ENCODE assay signal across 8 cellular contexts in the genomic region with DNA sequence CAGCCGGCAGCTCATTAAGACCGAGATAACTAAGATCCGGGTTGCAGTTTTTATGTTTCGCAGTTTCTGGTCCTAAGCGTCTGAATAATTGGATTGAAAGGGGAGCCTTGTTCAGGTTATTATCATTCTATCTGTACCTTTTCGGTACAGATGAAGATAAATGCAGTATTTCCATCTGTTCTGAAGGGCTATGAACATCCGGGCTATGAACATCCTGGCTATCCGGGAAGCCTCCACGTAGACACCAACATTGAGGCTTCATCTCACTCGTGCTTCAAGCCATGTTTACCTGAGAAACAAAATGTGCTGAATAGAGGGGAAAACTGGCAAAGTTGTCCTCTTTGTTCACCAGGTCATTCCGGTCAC. TPM values are rescaled to one million over a fixed set of nuclear protein-coding genes. Genes with fewer than 3 reads are reported as not detected.
DNase-seq lines count a peak whose midpoint lies in the region; ATAC-seq and TF ChIP-seq lines count a peak whose summit lies in the region.

No MANE protein-coding gene starts in this region.

- H3K4me3 Mint-ChIP-seq in WTC11, result peak overlapping the region; percentile 76

- H3K4me3 ChIP-seq in left ventricle myocardium inferior (peak overlapping the region; percentile 95), iPS-18c (ENCODE audit: insufficient read depth, low read depth, low read length) (peak overlapping the region; percentile 20; the same call in 1 of the 2 replicates), subcutaneous abdominal adipose tissue (ENCODE audit: low read depth in 1 of 5, low read length in 5 of 5) (peak overlapping the region; percentile 57 to 92 (median 88))

- no peaks in the 10 kb centered on the region for H3K36me3 ChIP-seq in left ventricle myocardium inferior
- no peaks in the 10 kb centered on the region for H3K36me3 ChIP-seq in subcutaneous abdominal adipose tissue (ENCODE audit: control insufficient read depth in 5 of 5, insufficient read depth in 5 of 5, low read length in 5 of 5)

- H3K9me3 ChIP-seq in left ventricle myocardium inferior (replicated peaks) (no peaks in the 10 kb centered on the region), iPS-18c (ENCODE audit: control insufficient read depth, insufficient read depth, low read length) (no peaks in the 10 kb centered on the region), subcutaneous abdominal adipose tissue (ENCODE audit: control insufficient read depth in 5 of 5, low read length in 5 of 5) (no peaks in the 10 kb centered on the region)

- POLR2A ChIA-PET in WTC11 (lab: Charles Lee), result interaction anchor here (1.5 kb wide), 1 partner anchor 193 kb away, joined by 4 read pairs; the partner anchor contains the start of gene ECT2L

- intact Hi-C loops in left ventricle myocardium inferior (cut with micrococcal nuclease), result loop anchor here (5.0 kb wide), 1 partner anchor 171 kb away; no protein-coding TSS in a partner anchor
- intact Hi-C loops in Right ventricle myocardium inferior (cut with DNase I), result loop anchor here (1.0 to 5.0 kb wide), 2 partner anchors 39 to 172 kb away; partner anchors contain the start of gene ABRACL

- H3K27ac ChIP-seq in left ventricle myocardium inferior (replicated peaks), result peak overlapping the region; percentile 93
- H3K27ac ChIP-seq in subcutaneous abdominal adipose tissue (ENCODE audit: low read depth, low read length), result peak overlapping the region; percentile 89

- H3K27me3 ChIP-seq in left ventricle myocardium inferior (ENCODE audit: low read depth) (no peaks in the 10 kb centered on the region), subcutaneous abdominal adipose tissue (ENCODE audit: control insufficient read depth in 5 of 5, insufficient read depth in 4 of 5, low read length in 5 of 5) (no peaks in the 10 kb centered on the region)

- no peak for DNase-seq in left ventricle myocardium inferior
- no peak for DNase-seq in Right ventricle myocardium inferior (ENCODE audit: missing footprints)
- DNase-seq in WTC11 (ENCODE audit: low spot score), result no peak
- DNase-seq in EL, result no peak
- no peak for DNase-seq in activated effector memory CD4-positive, alpha-beta T cell treated with Interleukin-2 at 50 U/mL for 16 hours

- no peaks in the 10 kb centered on the region for H3K9me3 Mint-ChIP-seq in WTC11

- CTCF ChIA-PET in WTC11 (lab: Charles Lee), result interaction anchor here (0.6 to 2.3 kb wide), 10 partner anchors 11 to 215 kb away, joined by 3 to 9 read pairs (median 4); partner anchors contain the start of gene CCDC28A

- H3K36me3 Mint-ChIP-seq in WTC11, result no peaks in the 10 kb centered on the region

- peak overlapping the region; percentile 34; the same call in 1 of the 2 replicates for H3K27ac Mint-ChIP-seq in WTC11

- peak overlapping the region in 4 of 5 donors; percentile 79 to 87 (median 82) for H3K9ac ChIP-seq in subcutaneous abdominal adipose tissue (ENCODE audit: low read length in 5 of 5)

- H3K4me1 ChIP-seq in left ventricle myocardium inferior, result peaks cover 53% of the 10 kb centered on the region
- peaks cover 0 to 25% (median 23%) of the 10 kb centered on the region in 5 donors for H3K4me1 ChIP-seq in subcutaneous abdominal adipose tissue (ENCODE audit: control insufficient read depth in 5 of 5, insufficient read depth in 5 of 5, low read length in 5 of 5)

- ATAC-seq in Right ventricle myocardium inferior, result no peak
- ATAC-seq in HG03159 (IDR thresholded peaks at IDR 0.05; ENCODE audit: unreplicated experiment), result peak; percentile 14
- ATAC-seq in WTC11, result peak; percentile 3

- TF ChIP-seq CTCF in left ventricle myocardium inferior (IDR thresholded peaks at IDR 0.05; ENCODE audit: borderline replicate concordance) (no peak), WTC11 (IDR thresholded peaks at IDR 0.05) (no peak)

- peaks cover 18% of the 10 kb centered on the region for H3K4me1 Mint-ChIP-seq in WTC11

- H3K27me3 Mint-ChIP-seq in WTC11 (ENCODE audit: low read depth), result no peaks in the 10 kb centered on the region

TF ChIP-seq in WTC11, 78 proteins besides CTCF, POLR2A, EP300 and RAD21:
- TF ChIP-seq ZNF512 (CRISPR knock-in tag; IDR thresholded peaks at IDR 0.05; ENCODE audit: borderline replicate concordance), result no peak
- no peak for TF ChIP-seq CREB1 (CRISPR knock-in tag; IDR thresholded peaks at IDR 0.05)
- TF ChIP-seq, protein P1, sequence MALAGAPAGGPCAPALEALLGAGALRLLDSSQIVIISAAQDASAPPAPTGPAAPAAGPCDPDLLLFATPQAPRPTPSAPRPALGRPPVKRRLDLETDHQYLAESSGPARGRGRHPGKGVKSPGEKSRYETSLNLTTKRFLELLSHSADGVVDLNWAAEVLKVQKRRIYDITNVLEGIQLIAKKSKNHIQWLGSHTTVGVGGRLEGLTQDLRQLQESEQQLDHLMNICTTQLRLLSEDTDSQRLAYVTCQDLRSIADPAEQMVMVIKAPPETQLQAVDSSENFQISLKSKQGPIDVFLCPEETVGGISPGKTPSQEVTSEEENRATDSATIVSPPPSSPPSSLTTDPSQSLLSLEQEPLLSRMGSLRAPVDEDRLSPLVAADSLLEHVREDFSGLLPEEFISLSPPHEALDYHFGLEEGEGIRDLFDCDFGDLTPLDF (CRISPR knock-in tag; IDR thresholded peaks at IDR 0.05), result no peak
- TF ChIP-seq ZMAT4 (CRISPR knock-in tag; IDR thresholded peaks at IDR 0.05), result no peak
- TF ChIP-seq NR1H2 (CRISPR knock-in tag; IDR thresholded peaks at IDR 0.05), result no peak
- no peak for TF ChIP-seq ESRRA (CRISPR knock-in tag; IDR thresholded peaks at IDR 0.05; ENCODE audit: borderline replicate concordance)
- no peak for TF ChIP-seq PREB (CRISPR knock-in tag; IDR thresholded peaks at IDR 0.05; ENCODE audit: borderline replicate concordance)
- no peak for TF ChIP-seq ZNF121 (CRISPR knock-in tag; IDR thresholded peaks at IDR 0.05)
- TF ChIP-seq, protein P2, sequence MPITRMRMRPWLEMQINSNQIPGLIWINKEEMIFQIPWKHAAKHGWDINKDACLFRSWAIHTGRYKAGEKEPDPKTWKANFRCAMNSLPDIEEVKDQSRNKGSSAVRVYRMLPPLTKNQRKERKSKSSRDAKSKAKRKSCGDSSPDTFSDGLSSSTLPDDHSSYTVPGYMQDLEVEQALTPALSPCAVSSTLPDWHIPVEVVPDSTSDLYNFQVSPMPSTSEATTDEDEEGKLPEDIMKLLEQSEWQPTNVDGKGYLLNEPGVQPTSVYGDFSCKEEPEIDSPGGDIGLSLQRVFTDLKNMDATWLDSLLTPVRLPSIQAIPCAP (CRISPR knock-in tag; IDR thresholded peaks at IDR 0.05), result no peak
- no peak for TF ChIP-seq NFYB (CRISPR knock-in tag; conservative IDR thresholded peaks at IDR 0.05; ENCODE audit: low read depth)
- TF ChIP-seq, protein P3, sequence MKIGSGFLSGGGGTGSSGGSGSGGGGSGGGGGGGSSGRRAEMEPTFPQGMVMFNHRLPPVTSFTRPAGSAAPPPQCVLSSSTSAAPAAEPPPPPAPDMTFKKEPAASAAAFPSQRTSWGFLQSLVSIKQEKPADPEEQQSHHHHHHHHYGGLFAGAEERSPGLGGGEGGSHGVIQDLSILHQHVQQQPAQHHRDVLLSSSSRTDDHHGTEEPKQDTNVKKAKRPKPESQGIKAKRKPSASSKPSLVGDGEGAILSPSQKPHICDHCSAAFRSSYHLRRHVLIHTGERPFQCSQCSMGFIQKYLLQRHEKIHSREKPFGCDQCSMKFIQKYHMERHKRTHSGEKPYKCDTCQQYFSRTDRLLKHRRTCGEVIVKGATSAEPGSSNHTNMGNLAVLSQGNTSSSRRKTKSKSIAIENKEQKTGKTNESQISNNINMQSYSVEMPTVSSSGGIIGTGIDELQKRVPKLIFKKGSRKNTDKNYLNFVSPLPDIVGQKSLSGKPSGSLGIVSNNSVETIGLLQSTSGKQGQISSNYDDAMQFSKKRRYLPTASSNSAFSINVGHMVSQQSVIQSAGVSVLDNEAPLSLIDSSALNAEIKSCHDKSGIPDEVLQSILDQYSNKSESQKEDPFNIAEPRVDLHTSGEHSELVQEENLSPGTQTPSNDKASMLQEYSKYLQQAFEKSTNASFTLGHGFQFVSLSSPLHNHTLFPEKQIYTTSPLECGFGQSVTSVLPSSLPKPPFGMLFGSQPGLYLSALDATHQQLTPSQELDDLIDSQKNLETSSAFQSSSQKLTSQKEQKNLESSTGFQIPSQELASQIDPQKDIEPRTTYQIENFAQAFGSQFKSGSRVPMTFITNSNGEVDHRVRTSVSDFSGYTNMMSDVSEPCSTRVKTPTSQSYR (CRISPR knock-in tag; IDR thresholded peaks at IDR 0.05), result no peak

RNA-seq across cellular contexts. Expression of gene REPS1, which starts 0.4 kb away (rescaled TPM):
- total RNA-seq in left ventricle myocardium inferior (30.6 TPM), Right ventricle myocardium inferior (31.1 TPM), WTC11 (2021) (51.0 to 55.1 TPM (median 54.6 TPM) in 3 replicates)

RNA-seq across cellular contexts. Expression of gene ABRACL, which starts 40.1 kb away (rescaled TPM):
- 4.3 TPM for total RNA-seq in left ventricle myocardium inferior
- total RNA-seq in Right ventricle myocardium inferior, result 7.9 TPM
- 111 to 117 TPM (median 116 TPM) in 3 replicates for total RNA-seq in WTC11 (2021)

Comparison
In these comparisons a context has a peak if more than half of its experiments do, and no peak if none do; other contexts are left out.
1. H3K4me3 ChIP-seq: peak in every context shown above with its lines; median percentile 95 in left ventricle myocardium inferior; 88 in subcutaneous abdominal adipose tissue; 20 in iPS-18c.
2. RNA of gene ABRACL, which starts 40.1 kb away (total RNA-seq): 111 to 117 TPM in WTC11; 7.9 TPM in Right ventricle myocardium inferior (single experiment) and 4.3 TPM in left ventricle myocardium inferior (single experiment); every median in the first group is over 10 times any median in the second.